ENCODE assay signal across 1 cellular context in genomic region chr10:133079836-133080682, GRCh38.
TF ChIP-seq lines count a peak whose summit lies in the region.

No MANE protein-coding gene starts in this region.

TF ChIP-seq in SK-N-SH, 30 proteins besides CTCF, POLR2A, EP300 and RAD21 (continued from another document):
- peak; percentile 54; the same call in 1 of the 2 replicates for TF ChIP-seq REST (IDR thresholded peaks at IDR 0.05; ENCODE audit: low read depth, low read length)
